Comparison of ENCODE assay signal across 27 cellular contexts in the genomic region with DNA sequence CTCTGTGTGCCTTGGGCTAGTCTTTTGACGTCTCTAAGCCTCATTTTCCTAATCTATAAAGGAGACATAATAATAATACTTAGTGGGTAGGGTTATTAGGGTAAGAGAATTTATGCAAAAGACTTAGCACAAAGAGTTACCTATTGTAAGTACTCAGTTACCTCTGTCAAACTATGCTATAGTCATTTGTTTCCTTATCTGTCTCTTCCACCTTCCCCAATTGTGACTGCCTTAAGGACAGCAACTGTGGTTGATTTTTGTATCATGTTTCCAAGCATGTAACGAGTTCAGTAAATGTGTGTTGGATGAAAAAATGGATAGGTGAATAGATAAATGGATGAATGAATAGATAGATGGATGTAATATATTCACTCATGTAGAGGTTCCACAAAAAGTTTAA.
"Had no signal": no experiment of that assay in that cellular context is flagged by ENCODE, and none has a peak within 500 bp of the region (broad histone marks: within the 10 kb centered on the region; RNA-seq: fewer than 3 reads in every experiment).

No MANE protein-coding gene starts in this region.

- H3K9me3 ChIP-seq: stomach, suprapubic skin, testis, thoracic aorta, thyroid gland, tibial artery, tibial nerve, transverse colon, upper lobe of left lung, upper lobe of right lung, uterus, vagina had no signal

- H3K4me1 ChIP-seq: suprapubic skin, testis, thyroid gland, tibial nerve, transverse colon, upper lobe of left lung, upper lobe of right lung, uterus, vagina had no signal

- H3K27me3 ChIP-seq: stomach, suprapubic skin, testis, thyroid gland, tibial artery, tibial nerve, transverse colon, upper lobe of left lung, upper lobe of right lung, uterus, vagina had no signal

- ATAC-seq: stimulated activated effector memory CD8-positive, alpha-beta T cell treated with anti-CD3 and anti-CD28 coated beads, Interleukin-12 subunit alpha, Interleukin-12 subunit beta, amount 100 ng/mL, for 72 hours; stimulated activated memory B cell treated with anti-CD40 and anti-IgM and Interleukin-4, amounts not matched to agents 10 μg/mL and 1 μg/mL and 100 μg/mL, for 72 hours; stimulated activated naive B cell treated with anti-CD40 and anti-IgM and Interleukin-4, amounts not matched to agents 10 μg/mL and 1 μg/mL and 100 μg/mL, for 72 hours; stimulated activated naive CD8-positive, alpha-beta T cell treated with anti-CD3 and anti-CD28 coated beads, Interleukin-15, amount 100 ng/mL, for 72 hours; stimulated activated naive CD8-positive, alpha-beta T cell treated with anti-CD3 and anti-CD28 coated beads, Interleukin-15, Interleukin-2, amounts not matched to agents 100 U/mL and 50 U/mL, for 24 hours; upper lobe of right lung had no signal

- FAIRE-seq: urothelium cell line had no signal

- H3K27ac ChIP-seq: stomach, suprapubic skin, testis, thyroid gland, tibial artery, tibial nerve, transverse colon, upper lobe of left lung, upper lobe of right lung, uterus, vagina had no signal

- H3K4me3 ChIP-seq: stomach, suprapubic skin, testis, thoracic aorta, thyroid gland, tibial artery, tibial nerve, transverse colon, upper lobe of left lung, upper lobe of right lung, uterus, vagina had no signal

- H3K36me3 ChIP-seq: thoracic aorta, uterus had no signal

- DNase-seq: stimulated activated CD4-positive, alpha-beta T cell treated with anti-CD3 and anti-CD28 coated beads, Interleukin-2, amount 100 ng/mL, for 48 hours; stimulated activated CD4-positive, alpha-beta T cell treated with anti-CD3 and anti-CD28 coated beads, Interleukin-4, amount 100 ng/mL, for 1 hour; stimulated activated CD4-positive, alpha-beta T cell treated with anti-CD3 and anti-CD28 coated beads, Interleukin-4, amount 100 ng/mL, for 24 hours; stimulated activated CD4-positive, alpha-beta T cell treated with anti-CD3 and anti-CD28 coated beads, Interleukin-4, amount 100 ng/mL, for 4 hours; stimulated activated CD8-positive, alpha-beta memory T cell treated with anti-CD3 and anti-CD28 coated beads, Interleukin-4, amount 100 ng/mL, for 48 hours; stimulated activated naive B cell treated with anti-CD40 and anti-IgM and Interleukin-4, amounts not matched to agents 10 μg/mL and 1 μg/mL and 100 μg/mL, for 72 hours; stimulated activated naive CD4-positive, alpha-beta T cell; stimulated activated naive CD4-positive, alpha-beta T cell treated with Interleukin-2 at 50 U/mL for 16 hours; stimulated activated naive CD8-positive, alpha-beta T cell treated with anti-CD3 and anti-CD28 coated beads, Interleukin-15, amount 100 ng/mL, for 72 hours; stimulated activated naive CD8-positive, alpha-beta T cell treated with anti-CD3 and anti-CD28 coated beads, Interleukin-15, Interleukin-2, amounts not matched to agents 100 U/mL and 50 U/mL, for 24 hours; stomach; substantia nigra; testis; thyroid gland; tibial artery; transverse colon; trophoblast cell; upper lobe of left lung; upper lobe of right lung; uterus had no signal
